Comparison of ENCODE assay signal across 1 cellular context in the genomic region with DNA sequence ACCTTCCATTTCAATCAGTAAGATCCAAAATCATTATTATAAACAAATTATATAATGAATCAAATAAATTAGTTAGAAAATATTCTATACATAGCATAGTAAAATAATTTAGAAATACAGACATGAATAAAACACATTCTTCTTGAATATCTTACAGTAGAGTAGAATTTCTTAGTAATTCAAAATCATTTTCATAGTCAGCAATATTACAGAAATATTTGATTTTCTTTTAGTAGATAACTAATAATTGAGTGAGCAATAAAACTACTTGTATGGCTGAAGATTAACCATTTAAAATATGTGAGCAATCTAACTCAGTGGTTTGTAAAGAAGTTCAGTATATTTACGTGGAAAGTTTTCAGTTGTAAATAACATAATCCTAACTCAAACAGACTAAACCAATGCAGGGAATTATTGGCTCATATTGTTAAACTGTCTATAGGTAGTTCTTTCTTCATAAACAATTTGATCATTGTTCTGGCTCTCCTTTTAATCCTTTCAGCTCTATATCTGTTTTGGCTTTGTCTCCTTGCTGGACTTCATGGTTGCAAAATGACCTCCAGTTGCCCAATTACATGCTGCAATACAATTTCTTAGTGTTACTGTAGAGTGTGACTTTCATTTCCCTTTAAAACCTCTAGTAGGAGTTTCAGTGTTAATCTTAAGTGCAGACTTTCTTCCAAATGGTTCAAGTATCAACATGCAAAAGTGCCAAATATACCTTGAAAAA.
TF ChIP-seq lines count a peak whose summit lies in the region.

No MANE protein-coding gene starts in this region.

TF ChIP-seq in GM12878, 131 proteins besides CTCF, POLR2A, EP300 and RAD21 (continued from another document):
- TF ChIP-seq MYC (IDR thresholded peaks at IDR 0.05; ENCODE audit: insufficient read depth, insufficient read length, insufficient replicate concordance, low read length, severe bottlenecking) (no peak), JUND (IDR thresholded peaks at IDR 0.05; ENCODE audit: low read depth, low read length) (no peak)
